ENCODE assay signal across 29 cellular contexts in the genomic region with DNA sequence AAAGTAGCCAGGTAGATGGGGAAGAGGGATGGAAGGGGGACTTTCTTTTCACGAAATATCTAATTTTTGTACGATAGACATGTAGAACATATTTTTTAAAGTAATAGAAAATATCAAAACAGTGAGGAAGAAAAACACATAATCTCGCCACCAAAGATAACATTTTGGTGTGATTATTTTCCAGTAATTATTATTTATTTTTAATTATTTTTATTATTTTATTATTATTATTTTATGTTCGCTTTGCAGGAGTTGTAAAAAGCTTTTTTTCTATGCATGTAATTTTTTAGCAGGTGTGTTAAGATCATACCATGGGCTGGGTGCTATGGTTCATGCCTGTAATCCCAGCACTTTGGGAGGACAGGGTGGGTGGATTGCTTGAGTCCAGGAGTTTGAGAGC.
"Had no signal": no experiment of that assay in that cellular context is flagged by ENCODE, and none has a peak within 500 bp of the region (broad histone marks: within the 10 kb centered on the region; RNA-seq: fewer than 3 reads in every experiment).

No MANE protein-coding gene starts in this region.

- H3K27me3 ChIP-seq: testis, thyroid gland, tibial nerve, upper lobe of left lung, upper lobe of right lung, vagina had no signal

- FAIRE-seq: urothelium cell line had no signal

- H3K4me3 ChIP-seq: stomach, suprapubic skin, testis, thoracic aorta, thyroid gland, tibial artery, tibial nerve, transverse colon, upper lobe of left lung, upper lobe of right lung, uterus, vagina had no signal

- H3K27ac Mint-ChIP-seq: stimulated activated effector memory CD8-positive, alpha-beta T cell treated with anti-CD3 and anti-CD28 coated beads, Interleukin-12 subunit alpha, Interleukin-12 subunit beta, amount 100 ng/mL, for 72 hours; stimulated activated memory B cell treated with anti-CD40 and anti-IgM and Interleukin-4, amounts not matched to agents 10 μg/mL and 1 μg/mL and 100 μg/mL, for 72 hours; stimulated activated naive CD8-positive, alpha-beta T cell treated with anti-CD3 and anti-CD28 coated beads, Interleukin-15, Interleukin-2, amounts not matched to agents 100 ng/mL and 50 ng/mL, for 24 hours; type B pancreatic cell had no signal

- DNase-seq: stimulated activated CD4-positive, alpha-beta T cell treated with anti-CD3 and anti-CD28 coated beads, Interleukin-2, amount 100 ng/mL, for 48 hours; stimulated activated CD4-positive, alpha-beta T cell treated with anti-CD3 and anti-CD28 coated beads, Interleukin-4, amount 100 ng/mL, for 1 hour; stimulated activated CD4-positive, alpha-beta T cell treated with anti-CD3 and anti-CD28 coated beads, Interleukin-4, amount 100 ng/mL, for 24 hours; stimulated activated CD4-positive, alpha-beta T cell treated with anti-CD3 and anti-CD28 coated beads, Interleukin-4, amount 100 ng/mL, for 4 hours; stimulated activated CD8-positive, alpha-beta memory T cell treated with anti-CD3 and anti-CD28 coated beads, Interleukin-4, amount 100 ng/mL, for 48 hours; stimulated activated naive B cell treated with anti-CD40 and anti-IgM and Interleukin-4, amounts not matched to agents 10 μg/mL and 1 μg/mL and 100 μg/mL, for 72 hours; stimulated activated naive CD4-positive, alpha-beta T cell; stimulated activated naive CD4-positive, alpha-beta T cell treated with Interleukin-2 at 50 U/mL for 16 hours; stimulated activated naive CD8-positive, alpha-beta T cell treated with anti-CD3 and anti-CD28 coated beads, Interleukin-15, amount 100 ng/mL, for 72 hours; stimulated activated naive CD8-positive, alpha-beta T cell treated with anti-CD3 and anti-CD28 coated beads, Interleukin-15, Interleukin-2, amounts not matched to agents 100 U/mL and 50 U/mL, for 24 hours; stomach; substantia nigra; testis; thyroid gland; tibial artery; transverse colon; trophoblast cell; upper lobe of left lung; upper lobe of right lung; uterus had no signal

- H3K9me3 ChIP-seq: suprapubic skin, testis, thoracic aorta, thyroid gland, tibial artery, transverse colon, upper lobe of right lung, uterus, vagina had no signal

- H3K9me3 Mint-ChIP-seq: type B pancreatic cell had no signal

- ATAC-seq: stimulated activated memory B cell treated with anti-CD40 and anti-IgM and Interleukin-4, amounts not matched to agents 10 μg/mL and 1 μg/mL and 100 μg/mL, for 72 hours; stimulated activated naive B cell treated with anti-CD40 and anti-IgM and Interleukin-4, amounts not matched to agents 10 μg/mL and 1 μg/mL and 100 μg/mL, for 72 hours; stimulated activated naive CD8-positive, alpha-beta T cell treated with anti-CD3 and anti-CD28 coated beads, Interleukin-15, Interleukin-2, amounts not matched to agents 100 U/mL and 50 U/mL, for 24 hours; upper lobe of right lung had no signal

- H3K4me1 ChIP-seq: stomach, suprapubic skin, testis, tibial artery, tibial nerve, transverse colon, upper lobe of left lung, upper lobe of right lung, uterus, vagina had no signal

- H3K36me3 Mint-ChIP-seq: stimulated activated effector memory CD8-positive, alpha-beta T cell treated with anti-CD3 and anti-CD28 coated beads, Interleukin-12 subunit alpha, Interleukin-12 subunit beta, amount 100 ng/mL, for 72 hours; stimulated activated memory B cell treated with anti-CD40 and anti-IgM and Interleukin-4, amounts not matched to agents 10 μg/mL and 1 μg/mL and 100 μg/mL, for 72 hours had no signal

- H3K4me3 Mint-ChIP-seq: stimulated activated effector memory CD8-positive, alpha-beta T cell treated with anti-CD3 and anti-CD28 coated beads, Interleukin-12 subunit alpha, Interleukin-12 subunit beta, amount 100 ng/mL, for 72 hours; stimulated activated memory B cell treated with anti-CD40 and anti-IgM and Interleukin-4, amounts not matched to agents 10 μg/mL and 1 μg/mL and 100 μg/mL, for 72 hours; stimulated activated naive B cell treated with anti-CD40 and anti-IgM and Interleukin-4, amounts not matched to agents 10 μg/mL and 1 μg/mL and 100 μg/mL, for 72 hours; stimulated activated naive CD8-positive, alpha-beta T cell treated with anti-CD3 and anti-CD28 coated beads, Interleukin-15, amount 100 ng/mL, for 72 hours; stimulated activated naive CD8-positive, alpha-beta T cell treated with anti-CD3 and anti-CD28 coated beads, Interleukin-15, Interleukin-2, amounts not matched to agents 100 ng/mL and 50 ng/mL, for 24 hours; type B pancreatic cell had no signal

- H3K36me3 ChIP-seq: stomach, suprapubic skin, thoracic aorta, thyroid gland, tibial artery, tibial nerve, transverse colon, upper lobe of left lung, upper lobe of right lung, uterus, vagina had no signal

- H3K4me1 Mint-ChIP-seq: stimulated activated effector memory CD8-positive, alpha-beta T cell treated with anti-CD3 and anti-CD28 coated beads, Interleukin-12 subunit alpha, Interleukin-12 subunit beta, amount 100 ng/mL, for 72 hours had no signal

- H3K27me3 Mint-ChIP-seq: stimulated activated memory B cell treated with anti-CD40 and anti-IgM and Interleukin-4, amounts not matched to agents 10 μg/mL and 1 μg/mL and 100 μg/mL, for 72 hours; stimulated activated naive B cell treated with anti-CD40 and anti-IgM and Interleukin-4, amounts not matched to agents 10 μg/mL and 1 μg/mL and 100 μg/mL, for 72 hours; stimulated activated naive CD8-positive, alpha-beta T cell treated with anti-CD3 and anti-CD28 coated beads, Interleukin-15, amount 100 ng/mL, for 72 hours; stimulated activated naive CD8-positive, alpha-beta T cell treated with anti-CD3 and anti-CD28 coated beads, Interleukin-15, Interleukin-2, amounts not matched to agents 100 ng/mL and 50 ng/mL, for 24 hours had no signal

- H3K27ac ChIP-seq: stomach, suprapubic skin, testis, thoracic aorta, thyroid gland, tibial artery, tibial nerve, transverse colon, upper lobe of left lung, upper lobe of right lung, uterus, vagina had no signal
